ENCODE assay signal across 1 cellular context in genomic region chr11:95682552-95682951, GRCh38.
TF ChIP-seq lines count a peak whose summit lies in the region.

No MANE protein-coding gene starts in this region.

TF ChIP-seq in GM12878, 131 proteins besides CTCF, POLR2A, EP300 and RAD21 (continued from another document):
- TF ChIP-seq ZBTB4 (CRISPR knock-in tag; IDR thresholded peaks at IDR 0.05) (no peak), REST (IDR thresholded peaks at IDR 0.05; ENCODE audit: low read depth, low read length) (no peak)
TF ChIP-seq in GM12878: peak in this region for 5.
